ENCODE assay signal across 1 cellular context in genomic region chr16:88539652-88540345, GRCh38.
TF ChIP-seq lines count a peak whose summit lies in the region.

No MANE protein-coding gene starts in this region.

TF ChIP-seq in H1, 55 proteins besides CTCF, POLR2A, EP300 and RAD21:
- no peak for TF ChIP-seq JUN (IDR thresholded peaks at IDR 0.05; ENCODE audit: low read depth, low read length)
- no peak for TF ChIP-seq RBBP5 (IDR thresholded peaks at IDR 0.05; ENCODE audit: borderline replicate concordance, low read depth, low read length)
- no peak for TF ChIP-seq SAP30 (IDR thresholded peaks at IDR 0.05; ENCODE audit: insufficient read depth, insufficient replicate concordance, low read length)
- TF ChIP-seq RFX5 (IDR thresholded peaks at IDR 0.05; ENCODE audit: borderline replicate concordance, low read depth, low read length) = no peak
- TF ChIP-seq CBX5 (IDR thresholded peaks at IDR 0.05; ENCODE audit: low read depth, low read length) = no peak
- no peak for TF ChIP-seq EZH2 (IDR thresholded peaks at IDR 0.05; ENCODE audit: low read depth, low read length, severe bottlenecking)
